Comparison of ENCODE assay signal across 20 cellular contexts in the genomic region with DNA sequence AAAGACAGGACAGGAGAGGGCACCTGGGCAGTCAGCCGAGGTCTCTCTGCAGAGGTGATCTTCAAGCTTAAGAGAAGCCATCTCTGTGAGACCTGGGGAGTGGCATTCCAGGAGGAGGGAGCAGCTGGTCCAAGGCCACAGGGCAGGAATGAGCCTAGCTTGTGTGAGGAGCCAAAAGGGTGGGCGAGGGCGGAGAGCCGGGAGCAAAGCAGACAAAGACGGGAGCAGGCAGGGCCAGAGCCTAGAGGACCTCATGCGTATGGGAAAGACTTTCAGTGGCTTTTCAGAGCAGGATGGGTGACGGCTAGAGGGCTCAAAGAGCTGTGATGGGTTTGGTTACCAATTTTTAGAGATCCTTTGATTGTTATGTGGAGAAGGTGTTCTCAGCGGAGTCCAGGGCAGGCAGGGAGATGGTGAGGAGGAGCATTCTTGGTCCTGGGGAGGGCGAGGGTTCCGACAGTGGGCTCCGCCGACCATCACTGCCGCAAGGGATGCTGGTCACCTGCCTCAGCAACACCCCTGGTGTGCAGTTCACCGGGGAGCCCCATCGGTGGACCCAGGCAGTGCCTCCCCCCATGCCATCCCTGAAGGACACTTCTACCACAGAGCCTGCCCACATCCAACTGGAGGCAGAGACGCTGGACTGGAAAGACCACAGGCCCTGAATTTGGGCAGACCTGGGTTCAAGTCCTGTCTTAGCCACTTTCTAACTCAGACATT.
DNase-seq lines count a peak whose midpoint lies in the region; ATAC-seq and TF ChIP-seq lines count a peak whose summit lies in the region.
"Had no signal": no experiment of that assay in that cellular context is flagged by ENCODE, and none has a peak within 500 bp of the region (broad histone marks: within the 10 kb centered on the region; RNA-seq: fewer than 3 reads in every experiment).

No MANE protein-coding gene starts in this region.

- H3K4me3 ChIP-seq in CD4-positive, alpha-beta memory T cell (ENCODE audit: low read length in 2 of 2) = no peak overlapping the region
- no peak overlapping the region for H3K4me3 ChIP-seq in osteoblast (ENCODE audit: insufficient read depth, low read length)
- H3K4me3 ChIP-seq: HAP-1, left lung, right atrium auricular region, tibial artery had no signal

- H3K4me1 ChIP-seq in CD4-positive, alpha-beta memory T cell (ENCODE audit: insufficient read depth, low read length) = peaks cover 51% of the 10 kb centered on the region
- H3K4me1 ChIP-seq in osteoblast (ENCODE audit: insufficient read depth, low read length) = peaks cover 31% of the 10 kb centered on the region
- H3K4me1 ChIP-seq: HAP-1 had no signal

- no peak for ATAC-seq in activated T-helper 17 cell treated with anti-CD3 and anti-CD28 coated beads, Interleukin-2, amount 50 U/mL, for 72 hours (replicated peaks)
- ATAC-seq in GM18502 (IDR thresholded peaks at IDR 0.05; ENCODE audit: poor library complexity, unreplicated experiment) = no peak
- ATAC-seq: left lung had no signal

- H3K9me3 Mint-ChIP-seq in T-helper 2 cell treated with Interferon-gamma antibody and Interleukin-4, amounts not matched to agents 5 μg/mL and 100 μg/mL, for 36 hours = no peaks in the 10 kb centered on the region
- peaks cover 0 to 3% (median 0%) of the 10 kb centered on the region in 8 donors for H3K9me3 Mint-ChIP-seq in CD4-positive, alpha-beta memory T cell
- H3K9me3 Mint-ChIP-seq in activated T-helper 17 cell treated with anti-CD3 and anti-CD28 coated beads, Interleukin-2, amount 50 U/mL, for 72 hours = no peaks in the 10 kb centered on the region

- no peak for TF ChIP-seq CTCF in osteoblast (IDR thresholded peaks at IDR 0.05; ENCODE audit: extremely low read depth, low read depth, low read length)

- no peaks in the 10 kb centered on the region for H3K79me2 ChIP-seq in osteoblast (ENCODE audit: insufficient read depth, low read length)

- CTCF ChIA-PET in CD4-positive, alpha-beta memory T cell (lab: Charles Lee; ENCODE audit: partially characterized antibody) = interaction anchor here (0.7 to 1.6 kb wide), 3 partner anchors 11 to 135 kb away, joined by 3 to 4 read pairs (median 3); no protein-coding TSS in a partner anchor

- H3K4me3 Mint-ChIP-seq in T-helper 2 cell treated with Interferon-gamma antibody and Interleukin-4, amounts not matched to agents 5 μg/mL and 100 μg/mL, for 36 hours = no peak overlapping the region
- H3K4me3 Mint-ChIP-seq in CD4-positive, alpha-beta memory T cell = peak overlapping the region in 2 of 8 donors; percentile 10 to 48
- no peak overlapping the region for H3K4me3 Mint-ChIP-seq in activated T-helper 17 cell treated with anti-CD3 and anti-CD28 coated beads, Interleukin-2, amount 50 U/mL, for 72 hours

- intact Hi-C loops in CD4-positive, alpha-beta memory T cell (cut with micrococcal nuclease) = no loop called here

- H3K27ac Mint-ChIP-seq in T-helper 2 cell treated with Interferon-gamma antibody and Interleukin-4, amounts not matched to agents 5 μg/mL and 100 μg/mL, for 36 hours = peak overlapping the region; percentile 88
- H3K27ac Mint-ChIP-seq in CD4-positive, alpha-beta memory T cell = peak overlapping the region in 6 of 7 donors; percentile 80 to 98 (median 91)
- H3K27ac Mint-ChIP-seq in activated T-helper 17 cell treated with anti-CD3 and anti-CD28 coated beads, Interleukin-2, amount 50 U/mL, for 72 hours = peak overlapping the region; percentile 96

- H4K20me1 ChIP-seq in osteoblast (ENCODE audit: insufficient read depth, low read length) = no peaks in the 10 kb centered on the region

- peaks cover 7% of the 10 kb centered on the region for H3K36me3 Mint-ChIP-seq in T-helper 2 cell treated with Interferon-gamma antibody and Interleukin-4, amounts not matched to agents 5 μg/mL and 100 μg/mL, for 36 hours (ENCODE audit: low read depth)
- no peaks in the 10 kb centered on the region for H3K36me3 Mint-ChIP-seq in CD4-positive, alpha-beta memory T cell
- no peaks in the 10 kb centered on the region for H3K36me3 Mint-ChIP-seq in activated T-helper 17 cell treated with anti-CD3 and anti-CD28 coated beads, Interleukin-2, amount 50 U/mL, for 72 hours (ENCODE audit: low read depth)

- no peaks in the 10 kb centered on the region for H3K27me3 ChIP-seq in CD4-positive, alpha-beta memory T cell (ENCODE audit: insufficient read depth, low read length)
- no peaks in the 10 kb centered on the region for H3K27me3 ChIP-seq in osteoblast (ENCODE audit: insufficient read depth, low read length)
- H3K27me3 ChIP-seq: left lung, right atrium auricular region, tibial artery had no signal

- POLR2A ChIA-PET in CD4-positive, alpha-beta memory T cell (lab: Charles Lee; ENCODE audit: partially characterized antibody) = interaction anchor here (1.3 to 3.1 kb wide), 3 partner anchors 8 to 132 kb away, joined by 4 to 34 read pairs (median 21); a partner anchor contains a TSS

- peaks cover 42% of the 10 kb centered on the region for H3K4me1 Mint-ChIP-seq in T-helper 2 cell treated with Interferon-gamma antibody and Interleukin-4, amounts not matched to agents 5 μg/mL and 100 μg/mL, for 36 hours (ENCODE audit: low read depth)
- peaks cover 25 to 51% (median 43%) of the 10 kb centered on the region in 4 donors for H3K4me1 Mint-ChIP-seq in CD4-positive, alpha-beta memory T cell
- peaks cover 33% of the 10 kb centered on the region for H3K4me1 Mint-ChIP-seq in activated T-helper 17 cell treated with anti-CD3 and anti-CD28 coated beads, Interleukin-2, amount 50 U/mL, for 72 hours

- no peaks in the 10 kb centered on the region for H3K36me3 ChIP-seq in CD4-positive, alpha-beta memory T cell (ENCODE audit: insufficient read depth, low read length)
- H3K36me3 ChIP-seq in osteoblast (ENCODE audit: insufficient read depth, low read length) = no peaks in the 10 kb centered on the region
- H3K36me3 ChIP-seq: HAP-1, left lung, right atrium auricular region, tibial artery had no signal

- no peak overlapping the region for H2AFZ ChIP-seq in osteoblast (ENCODE audit: low read length)

- no peak for DNase-seq in T-helper 2 cell treated with Interferon-gamma antibody and Interleukin-4, amounts not matched to agents 5 μg/mL and 100 μg/mL, for 36 hours (ENCODE audit: low spot score)
- DNase-seq in T-helper 2 cell (no peak), osteoblast (ENCODE audit: insufficient read length, low spot score, missing footprints) (no peak), dedifferentiated amniotic fluid mesenchymal stem cell (ENCODE audit: extremely low spot score) (no peak)
- DNase-seq in CD4-positive, alpha-beta memory T cell = no peak
- DNase-seq in stimulated activated CD8-positive, alpha-beta memory T cell treated with anti-CD3 and anti-CD28 coated beads, Interleukin-4, amount 100 ng/mL, for 48 hours = no peak
- DNase-seq: 8988T; activated gamma-delta T cell; aorta; GF-D8; left lung; NCI-H1436; NCI-H2171; SHP77 treated with DMSO at 0.1 percent for 48 hours; stimulated activated naive CD4-positive, alpha-beta T cell; tibial artery had no signal

- no peak overlapping the region for H3K4me2 ChIP-seq in osteoblast (ENCODE audit: insufficient read depth, low read length)

- no peak overlapping the region for H3K27ac ChIP-seq in CD4-positive, alpha-beta memory T cell (ENCODE audit: low read depth, low read length)
- peak overlapping the region; percentile 97 for H3K27ac ChIP-seq in osteoblast (ENCODE audit: low read depth, low read length)
- H3K27ac ChIP-seq: left lung, right atrium auricular region, tibial artery had no signal

- no peaks in the 10 kb centered on the region for H3K27me3 Mint-ChIP-seq in T-helper 2 cell treated with Interferon-gamma antibody and Interleukin-4, amounts not matched to agents 5 μg/mL and 100 μg/mL, for 36 hours (ENCODE audit: low read depth)
- H3K27me3 Mint-ChIP-seq in CD4-positive, alpha-beta memory T cell = no peaks in the 10 kb centered on the region
- H3K27me3 Mint-ChIP-seq in activated T-helper 17 cell treated with anti-CD3 and anti-CD28 coated beads, Interleukin-2, amount 50 U/mL, for 72 hours = no peaks in the 10 kb centered on the region

- no peaks in the 10 kb centered on the region for H3K9me3 ChIP-seq in CD4-positive, alpha-beta memory T cell (ENCODE audit: control insufficient read depth in 1 of 2, low read length in 2 of 2)
- H3K9me3 ChIP-seq in osteoblast (ENCODE audit: low read depth, low read length) = no peaks in the 10 kb centered on the region
- H3K9me3 ChIP-seq: HAP-1, left lung, right atrium auricular region, tibial artery had no signal
